In the genomic region with DNA sequence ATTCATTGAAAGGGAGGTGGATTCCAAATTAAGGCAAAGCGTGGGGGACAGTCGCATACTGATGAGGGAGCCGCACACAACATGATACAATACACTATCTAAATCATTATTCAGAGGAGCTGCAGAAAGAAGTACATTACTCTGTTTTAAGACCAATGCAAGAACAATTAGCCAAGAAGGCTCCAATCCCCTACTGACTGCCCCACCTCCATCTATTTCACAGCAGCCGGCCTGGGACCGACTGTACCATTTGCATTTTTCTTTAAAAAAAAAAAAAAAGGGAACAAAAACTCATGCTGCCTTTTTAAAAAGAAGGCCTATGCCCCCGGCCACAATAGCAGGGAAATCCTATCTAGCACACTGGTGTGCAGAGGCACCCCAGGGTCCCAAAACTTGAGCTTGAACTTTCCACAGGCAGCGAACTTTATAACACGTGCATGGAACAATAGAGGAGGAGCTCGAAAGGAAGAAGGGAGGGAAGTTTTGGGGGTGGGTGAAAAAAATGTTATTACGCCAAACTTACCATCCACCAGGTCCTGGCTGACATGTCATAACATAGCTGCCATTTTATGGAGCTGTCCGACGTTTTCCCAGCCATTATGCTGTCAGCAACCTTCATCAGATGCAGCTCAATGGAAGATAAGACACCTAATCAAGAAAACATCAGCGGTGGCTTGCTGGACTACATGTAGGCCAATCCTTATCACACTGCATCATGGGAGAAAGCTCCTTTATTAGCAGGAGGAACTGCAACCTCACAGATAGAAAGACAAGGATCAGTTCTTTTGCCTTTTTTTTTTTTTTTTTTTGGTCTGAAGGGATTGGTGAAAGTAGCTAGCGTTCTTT, we compare ENCODE assay signal across 1 cellular context.
A peak's percentile ranks its signal among the peaks of the same experiment; 100 is the strongest.
TF ChIP-seq lines count a peak whose summit lies in the region.

No MANE protein-coding gene starts in this region.

TF ChIP-seq in K562, 482 proteins besides CTCF, POLR2A, EP300 and RAD21 (continued from another document and continues in another):
- TF ChIP-seq, protein P1, sequence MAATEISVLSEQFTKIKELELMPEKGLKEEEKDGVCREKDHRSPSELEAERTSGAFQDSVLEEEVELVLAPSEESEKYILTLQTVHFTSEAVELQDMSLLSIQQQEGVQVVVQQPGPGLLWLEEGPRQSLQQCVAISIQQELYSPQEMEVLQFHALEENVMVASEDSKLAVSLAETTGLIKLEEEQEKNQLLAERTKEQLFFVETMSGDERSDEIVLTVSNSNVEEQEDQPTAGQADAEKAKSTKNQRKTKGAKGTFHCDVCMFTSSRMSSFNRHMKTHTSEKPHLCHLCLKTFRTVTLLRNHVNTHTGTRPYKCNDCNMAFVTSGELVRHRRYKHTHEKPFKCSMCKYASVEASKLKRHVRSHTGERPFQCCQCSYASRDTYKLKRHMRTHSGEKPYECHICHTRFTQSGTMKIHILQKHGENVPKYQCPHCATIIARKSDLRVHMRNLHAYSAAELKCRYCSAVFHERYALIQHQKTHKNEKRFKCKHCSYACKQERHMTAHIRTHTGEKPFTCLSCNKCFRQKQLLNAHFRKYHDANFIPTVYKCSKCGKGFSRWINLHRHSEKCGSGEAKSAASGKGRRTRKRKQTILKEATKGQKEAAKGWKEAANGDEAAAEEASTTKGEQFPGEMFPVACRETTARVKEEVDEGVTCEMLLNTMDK (IDR thresholded peaks at IDR 0.05; ENCODE audit: borderline replicate concordance, insufficient read depth, low read depth, low read length, poor library complexity, severe bottlenecking), result no peak
- TF ChIP-seq MED1 (CRISPR knock-in tag; IDR thresholded peaks at IDR 0.05; ENCODE audit: borderline replicate concordance) (no peak), KLF16 (IDR thresholded peaks at IDR 0.05) (no peak), ZNF384 (IDR thresholded peaks at IDR 0.05; ENCODE audit: low read depth, low read length) (peak; percentile 76), NKRF (IDR thresholded peaks at IDR 0.05; ENCODE audit: borderline replicate concordance) (no peak), CREM (IDR thresholded peaks at IDR 0.05; ENCODE audit: low read depth) (peak; percentile 84), ARNT (IDR thresholded peaks at IDR 0.05) (no peak), MAZ (CRISPR knock-in tag; conservative IDR thresholded peaks at IDR 0.05 in 1 of 2, IDR thresholded peaks at IDR 0.05 in 1 of 2) (no peak), BACH1 (tag; IDR thresholded peaks at IDR 0.05) (no peak), MTA2 (IDR thresholded peaks at IDR 0.05; ENCODE audit: low read depth) (no peak), SRSF9 (IDR thresholded peaks at IDR 0.05; ENCODE audit: borderline replicate concordance, low read depth, low read length) (no peak), DMBX1 (CRISPR knock-in tag; IDR thresholded peaks at IDR 0.05; ENCODE audit: borderline replicate concordance) (0 out of 2 replicates have a peak, but pooled peaks have one; percentile 19), NCOA2 (IDR thresholded peaks at IDR 0.05; ENCODE audit: partially characterized antibody in 2 of 2) (no peak), ZNF655 (CRISPR knock-in tag; IDR thresholded peaks at IDR 0.05) (no peak), TCF3 (CRISPR knock-in tag; IDR thresholded peaks at IDR 0.05) (no peak), MNT (conservative IDR thresholded peaks at IDR 0.05) (0 out of 4 replicates have a peak, but pooled peaks of 1 of the 2 experiments have one; percentile 29), POLR2AphosphoS5 (IDR thresholded peaks at IDR 0.05; ENCODE audit: control insufficient read depth, insufficient read depth, low read depth, low read length) (no peak), ARID1B (IDR thresholded peaks at IDR 0.05) (peak; percentile 51), PKNOX1 (IDR thresholded peaks at IDR 0.05) (peak; percentile 57; the same call in 1 of the 2 replicates), MAX (CRISPR knock-in tag; IDR thresholded peaks at IDR 0.05) (no peak), GTF2A2 (tag; IDR thresholded peaks at IDR 0.05) (no peak), NRF1 (conservative IDR thresholded peaks at IDR 0.05 in 1 of 2, IDR thresholded peaks at IDR 0.05 in 1 of 2) (no peak), SIRT6 (IDR thresholded peaks at IDR 0.05; ENCODE audit: low read depth, low read length) (no peak), ZFP1 (CRISPR knock-in tag; IDR thresholded peaks at IDR 0.05) (no peak), ZNF639 (CRISPR knock-in tag; conservative IDR thresholded peaks at IDR 0.05 in 1 of 2, IDR thresholded peaks at IDR 0.05 in 1 of 2) (peak in 1 of 2 experiments; percentile 40; a peak in 1 of 4 replicates)
- TF ChIP-seq, protein P2, sequence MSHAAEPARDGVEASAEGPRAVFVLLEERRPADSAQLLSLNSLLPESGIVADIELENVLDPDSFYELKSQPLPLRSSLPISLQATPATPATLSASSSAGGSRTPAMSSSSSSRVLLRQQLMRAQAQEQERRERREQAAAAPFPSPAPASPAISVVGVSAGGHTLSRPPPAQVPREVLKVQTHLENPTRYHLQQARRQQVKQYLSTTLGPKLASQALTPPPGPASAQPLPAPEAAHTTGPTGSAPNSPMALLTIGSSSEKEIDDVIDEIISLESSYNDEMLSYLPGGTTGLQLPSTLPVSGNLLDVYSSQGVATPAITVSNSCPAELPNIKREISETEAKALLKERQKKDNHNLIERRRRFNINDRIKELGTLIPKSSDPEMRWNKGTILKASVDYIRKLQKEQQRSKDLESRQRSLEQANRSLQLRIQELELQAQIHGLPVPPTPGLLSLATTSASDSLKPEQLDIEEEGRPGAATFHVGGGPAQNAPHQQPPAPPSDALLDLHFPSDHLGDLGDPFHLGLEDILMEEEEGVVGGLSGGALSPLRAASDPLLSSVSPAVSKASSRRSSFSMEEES (CRISPR knock-in tag; IDR thresholded peaks at IDR 0.05), result no peak
- TF ChIP-seq, protein P3, sequence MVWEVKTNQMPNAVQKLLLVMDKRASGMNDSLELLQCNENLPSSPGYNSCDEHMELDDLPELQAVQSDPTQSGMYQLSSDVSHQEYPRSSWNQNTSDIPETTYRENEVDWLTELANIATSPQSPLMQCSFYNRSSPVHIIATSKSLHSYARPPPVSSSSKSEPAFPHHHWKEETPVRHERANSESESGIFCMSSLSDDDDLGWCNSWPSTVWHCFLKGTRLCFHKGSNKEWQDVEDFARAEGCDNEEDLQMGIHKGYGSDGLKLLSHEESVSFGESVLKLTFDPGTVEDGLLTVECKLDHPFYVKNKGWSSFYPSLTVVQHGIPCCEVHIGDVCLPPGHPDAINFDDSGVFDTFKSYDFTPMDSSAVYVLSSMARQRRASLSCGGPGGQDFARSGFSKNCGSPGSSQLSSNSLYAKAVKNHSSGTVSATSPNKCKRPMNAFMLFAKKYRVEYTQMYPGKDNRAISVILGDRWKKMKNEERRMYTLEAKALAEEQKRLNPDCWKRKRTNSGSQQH (CRISPR knock-in tag; IDR thresholded peaks at IDR 0.05), result no peak
- TF ChIP-seq, protein P4, sequence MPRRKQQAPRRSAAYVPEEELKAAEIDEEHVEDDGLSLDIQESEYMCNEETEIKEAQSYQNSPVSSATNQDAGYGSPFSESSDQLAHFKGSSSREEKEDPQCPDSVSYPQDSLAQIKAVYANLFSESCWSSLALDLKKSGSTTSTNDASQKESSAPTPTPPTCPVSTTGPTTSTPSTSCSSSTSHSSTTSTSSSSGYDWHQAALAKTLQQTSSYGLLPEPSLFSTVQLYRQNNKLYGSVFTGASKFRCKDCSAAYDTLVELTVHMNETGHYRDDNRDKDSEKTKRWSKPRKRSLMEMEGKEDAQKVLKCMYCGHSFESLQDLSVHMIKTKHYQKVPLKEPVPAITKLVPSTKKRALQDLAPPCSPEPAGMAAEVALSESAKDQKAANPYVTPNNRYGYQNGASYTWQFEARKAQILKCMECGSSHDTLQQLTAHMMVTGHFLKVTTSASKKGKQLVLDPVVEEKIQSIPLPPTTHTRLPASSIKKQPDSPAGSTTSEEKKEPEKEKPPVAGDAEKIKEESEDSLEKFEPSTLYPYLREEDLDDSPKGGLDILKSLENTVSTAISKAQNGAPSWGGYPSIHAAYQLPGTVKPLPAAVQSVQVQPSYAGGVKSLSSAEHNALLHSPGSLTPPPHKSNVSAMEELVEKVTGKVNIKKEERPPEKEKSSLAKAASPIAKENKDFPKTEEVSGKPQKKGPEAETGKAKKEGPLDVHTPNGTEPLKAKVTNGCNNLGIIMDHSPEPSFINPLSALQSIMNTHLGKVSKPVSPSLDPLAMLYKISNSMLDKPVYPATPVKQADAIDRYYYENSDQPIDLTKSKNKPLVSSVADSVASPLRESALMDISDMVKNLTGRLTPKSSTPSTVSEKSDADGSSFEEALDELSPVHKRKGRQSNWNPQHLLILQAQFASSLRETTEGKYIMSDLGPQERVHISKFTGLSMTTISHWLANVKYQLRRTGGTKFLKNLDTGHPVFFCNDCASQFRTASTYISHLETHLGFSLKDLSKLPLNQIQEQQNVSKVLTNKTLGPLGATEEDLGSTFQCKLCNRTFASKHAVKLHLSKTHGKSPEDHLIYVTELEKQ (CRISPR knock-in tag; IDR thresholded peaks at IDR 0.05), result no peak
- TF ChIP-seq, protein P5, sequence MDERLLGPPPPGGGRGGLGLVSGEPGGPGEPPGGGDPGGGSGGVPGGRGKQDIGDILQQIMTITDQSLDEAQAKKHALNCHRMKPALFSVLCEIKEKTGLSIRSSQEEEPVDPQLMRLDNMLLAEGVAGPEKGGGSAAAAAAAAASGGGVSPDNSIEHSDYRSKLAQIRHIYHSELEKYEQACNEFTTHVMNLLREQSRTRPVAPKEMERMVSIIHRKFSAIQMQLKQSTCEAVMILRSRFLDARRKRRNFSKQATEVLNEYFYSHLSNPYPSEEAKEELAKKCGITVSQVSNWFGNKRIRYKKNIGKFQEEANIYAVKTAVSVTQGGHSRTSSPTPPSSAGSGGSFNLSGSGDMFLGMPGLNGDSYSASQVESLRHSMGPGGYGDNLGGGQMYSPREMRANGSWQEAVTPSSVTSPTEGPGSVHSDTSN (CRISPR knock-in tag; IDR thresholded peaks at IDR 0.05; ENCODE audit: low read depth), result no peak
- TF ChIP-seq, protein P5 (tag; conservative IDR thresholded peaks at IDR 0.05; ENCODE audit: low read depth), result peak; percentile 62
